In genomic region chr1:30451532-30452125, GRCh38 we compare ENCODE assay signal across 19 cellular contexts.
"Had no signal": no experiment of that assay in that cellular context is flagged by ENCODE, and none has a peak within 500 bp of the region (broad histone marks: within the 10 kb centered on the region; RNA-seq: fewer than 3 reads in every experiment).

No MANE protein-coding gene starts in this region.

- H3K27me3 ChIP-seq: brain microvascular endothelial cell, transverse colon had no signal

- H3K36me3 ChIP-seq: brain microvascular endothelial cell, lower lobe of right lung, transverse colon had no signal

- H3K27ac Mint-ChIP-seq: activated T-cell treated with anti-CD3 and anti-CD28 coated beads, Interleukin-2, amount 50 U/mL, for 72 hours; effector memory CD8-positive, alpha-beta T cell; immature natural killer cell; mesothelial cell of epicardium; stimulated activated naive B cell treated with anti-CD40 and anti-IgM and Interleukin-4, amounts not matched to agents 10 μg/mL and 1 μg/mL and 100 μg/mL, for 72 hours; T-cell had no signal

- H3K9me3 Mint-ChIP-seq: central memory CD8-positive, alpha-beta T cell; T-cell had no signal

- H3K4me3 Mint-ChIP-seq: activated T-cell treated with anti-CD3 and anti-CD28 coated beads, Interleukin-2, amount 50 U/mL, for 72 hours; central memory CD8-positive, alpha-beta T cell; effector memory CD8-positive, alpha-beta T cell; immature natural killer cell; mesothelial cell of epicardium; stimulated activated naive B cell treated with anti-CD40 and anti-IgM and Interleukin-4, amounts not matched to agents 10 μg/mL and 1 μg/mL and 100 μg/mL, for 72 hours; T-cell had no signal

- DNase-seq: activated CD4-positive, alpha-beta T cell treated with anti-CD3 and anti-CD28 coated beads for 1 hour; activated CD4-positive, alpha-beta T cell treated with anti-CD3 and anti-CD28 coated beads, Interleukin-2, amount 50 U/mL, for 48 hours; activated naive CD4-positive, alpha-beta T cell; activated T-cell treated with anti-CD3 and anti-CD28 coated beads, Interleukin-2, amount 50 U/mL, for 72 hours; anterior cingulate cortex; brain microvascular endothelial cell; effector memory CD8-positive, alpha-beta T cell; foreskin melanocyte; immature natural killer cell; left cardiac atrium; lower lobe of right lung; stimulated activated CD4-positive, alpha-beta T cell treated with anti-CD3 and anti-CD28 coated beads, Interleukin-15, amount 100 ng/mL, for 24 hours; stimulated activated CD4-positive, alpha-beta T cell treated with anti-CD3 and anti-CD28 coated beads, Interleukin-4, amount 100 ng/mL, for 1 hour; stimulated activated naive B cell treated with anti-CD40 and anti-IgM and Interleukin-4, amounts not matched to agents 10 μg/mL and 1 μg/mL and 100 μg/mL, for 72 hours; transverse colon had no signal

- H3K4me1 Mint-ChIP-seq: central memory CD8-positive, alpha-beta T cell; immature natural killer cell; mesothelial cell of epicardium; stimulated activated naive B cell treated with anti-CD40 and anti-IgM and Interleukin-4, amounts not matched to agents 10 μg/mL and 1 μg/mL and 100 μg/mL, for 72 hours; T-cell had no signal

- H3K27ac ChIP-seq: brain microvascular endothelial cell, lower lobe of right lung, transverse colon, VCaP had no signal

- H3K4me3 ChIP-seq: lower lobe of right lung, transverse colon had no signal

- H3K4me1 ChIP-seq: lower lobe of right lung, transverse colon had no signal

- H3K9me3 ChIP-seq: lower lobe of right lung, transverse colon had no signal

- H3K36me3 Mint-ChIP-seq: immature natural killer cell; mesothelial cell of epicardium; stimulated activated naive B cell treated with anti-CD40 and anti-IgM and Interleukin-4, amounts not matched to agents 10 μg/mL and 1 μg/mL and 100 μg/mL, for 72 hours; T-cell had no signal

- ATAC-seq: activated T-cell treated with anti-CD3 and anti-CD28 coated beads, Interleukin-2, amount 50 U/mL, for 72 hours; effector memory CD8-positive, alpha-beta T cell; left cardiac atrium; lower lobe of right lung; stimulated activated naive B cell treated with anti-CD40 and anti-IgM and Interleukin-4, amounts not matched to agents 10 μg/mL and 1 μg/mL and 100 μg/mL, for 72 hours; T-cell had no signal
